1 cellular context compared by ENCODE assay signal in the genomic region with DNA sequence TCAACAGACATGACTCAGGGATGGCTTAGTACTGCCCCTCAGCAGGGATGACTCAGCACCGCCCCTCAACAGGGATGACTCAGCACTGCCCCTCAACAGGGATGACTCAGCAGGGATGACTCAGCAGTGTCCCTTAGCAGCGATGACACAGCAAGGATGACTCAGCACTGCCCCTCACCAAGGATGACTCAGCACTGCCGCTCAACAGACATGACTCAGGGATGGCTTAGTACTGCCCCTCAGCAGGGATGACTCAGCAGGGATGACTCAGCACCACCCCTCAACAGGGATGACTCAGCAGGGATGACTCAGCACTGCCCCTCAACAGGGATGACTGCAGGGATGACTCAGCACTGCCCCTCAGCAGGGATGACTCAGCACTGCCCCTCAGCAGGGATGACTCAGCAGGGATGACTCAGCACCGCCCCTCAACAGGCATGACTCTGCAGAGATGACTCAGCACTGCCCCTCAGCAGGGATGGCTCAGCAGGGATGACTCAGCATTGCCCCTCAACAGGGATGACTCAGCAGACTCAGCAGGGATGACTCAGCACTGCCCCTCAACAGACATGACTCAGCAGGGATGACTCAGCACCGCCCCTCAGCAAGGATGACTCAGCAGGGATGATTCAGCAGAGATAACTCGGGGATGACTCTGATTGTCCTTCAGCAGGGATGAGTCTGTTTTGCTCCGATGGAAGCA.
TF ChIP-seq lines count a peak whose summit lies in the region.
"Not testable (repeated sequence)": the region's sequence is repeated elsewhere in the genome, so short reads cannot be mapped to it uniquely, and the experiment has no call there.

No MANE protein-coding gene starts in this region.

TF ChIP-seq in HepG2, 621 proteins besides CTCF, POLR2A, EP300 and RAD21 (continued from another document and continues in another):
- TF ChIP-seq ZBTB4 (CRISPR knock-in tag; IDR thresholded peaks at IDR 0.05; ENCODE audit: borderline replicate concordance) = 0 out of 2 replicates have a peak, but pooled peaks have one; percentile 51
- 0 out of 2 replicates have a peak, but pooled peaks have one; percentile 26 for TF ChIP-seq MAX (IDR thresholded peaks at IDR 0.05)
- 0 out of 4 replicates have a peak, but pooled peaks of 1 of the 2 experiments have one; percentile 25 for TF ChIP-seq NR2F1 (CRISPR knock-in tag; IDR thresholded peaks at IDR 0.05)
- 0 out of 2 replicates have a peak, but pooled peaks have one; percentile 44 for TF ChIP-seq ATRX (CRISPR knock-in tag; IDR thresholded peaks at IDR 0.05; ENCODE audit: borderline replicate concordance)
- TF ChIP-seq KLF16 (CRISPR knock-in tag; IDR thresholded peaks at IDR 0.05) = peak; percentile 6 to 83; a peak in 1 of 4 replicates
- 0 out of 2 replicates have a peak, but pooled peaks have one; percentile 6 for TF ChIP-seq ZNF431 (CRISPR knock-in tag; IDR thresholded peaks at IDR 0.05; ENCODE audit: borderline replicate concordance, low read depth)
- peak; percentile 95 for TF ChIP-seq SSRP1 (CRISPR knock-in tag; IDR thresholded peaks at IDR 0.05)
- TF ChIP-seq ZC3H13 (CRISPR knock-in tag; IDR thresholded peaks at IDR 0.05) = peak; percentile 58; the same call in 1 of the 2 replicates
- TF ChIP-seq MAZ (IDR thresholded peaks at IDR 0.05; ENCODE audit: borderline replicate concordance, low read depth, low read length); NONO (CRISPR knock-in tag; conservative IDR thresholded peaks at IDR 0.05); SOX13 (IDR thresholded peaks at IDR 0.05): not testable (repeated sequence)
- peak; percentile 62; the same call in 1 of the 2 replicates for TF ChIP-seq MAZ (CRISPR knock-in tag; IDR thresholded peaks at IDR 0.05; ENCODE audit: low read depth)
- peak; percentile 76; the same call in 1 of the 2 replicates for TF ChIP-seq ZNF788 (CRISPR knock-in tag; IDR thresholded peaks at IDR 0.05; ENCODE audit: borderline replicate concordance)
- peak; percentile 8 for TF ChIP-seq TEAD3 (CRISPR knock-in tag; optimal IDR thresholded peaks at IDR 0.05; ENCODE audit: borderline replicate concordance)
- TF ChIP-seq FOXA3 (CRISPR knock-in tag; IDR thresholded peaks at IDR 0.05) = 0 out of 2 replicates have a peak, but pooled peaks have one; percentile 11
- peak; percentile 60; the same call in 1 of the 2 replicates for TF ChIP-seq TGIF2 (CRISPR knock-in tag; IDR thresholded peaks at IDR 0.05)
- TF ChIP-seq CBX1 (IDR thresholded peaks at IDR 0.05; ENCODE audit: low read depth) = peak; percentile 75
- TF ChIP-seq HNF1B (CRISPR knock-in tag; IDR thresholded peaks at IDR 0.05) = peak; percentile 61; the same call in 1 of the 2 replicates
- peak; percentile 18; the same call in 1 of the 2 replicates for TF ChIP-seq ZNF3 (CRISPR knock-in tag; IDR thresholded peaks at IDR 0.05)
- TF ChIP-seq POGZ (CRISPR knock-in tag; IDR thresholded peaks at IDR 0.05) = 0 out of 2 replicates have a peak, but pooled peaks have one; percentile 39
- TF ChIP-seq ZNF589 (CRISPR knock-in tag; conservative IDR thresholded peaks at IDR 0.05) = 0 out of 2 replicates have a peak, but pooled peaks have one; percentile 48
- TF ChIP-seq RFX5 (IDR thresholded peaks at IDR 0.05; ENCODE audit: low read depth, low read length) = peak; percentile 66; the same call in 1 of the 2 replicates
- peak; percentile 99 for TF ChIP-seq NBN (conservative IDR thresholded peaks at IDR 0.05)
- peak; percentile 23 for TF ChIP-seq ARID4A (CRISPR knock-in tag; IDR thresholded peaks at IDR 0.05; ENCODE audit: borderline replicate concordance)
- TF ChIP-seq NONO (IDR thresholded peaks at IDR 0.05) = 0 out of 2 replicates have a peak, but pooled peaks have one; percentile 42
- 0 out of 2 replicates have a peak, but pooled peaks have one; percentile 13 for TF ChIP-seq ZNF776 (CRISPR knock-in tag; IDR thresholded peaks at IDR 0.05)
- TF ChIP-seq, protein P1, sequence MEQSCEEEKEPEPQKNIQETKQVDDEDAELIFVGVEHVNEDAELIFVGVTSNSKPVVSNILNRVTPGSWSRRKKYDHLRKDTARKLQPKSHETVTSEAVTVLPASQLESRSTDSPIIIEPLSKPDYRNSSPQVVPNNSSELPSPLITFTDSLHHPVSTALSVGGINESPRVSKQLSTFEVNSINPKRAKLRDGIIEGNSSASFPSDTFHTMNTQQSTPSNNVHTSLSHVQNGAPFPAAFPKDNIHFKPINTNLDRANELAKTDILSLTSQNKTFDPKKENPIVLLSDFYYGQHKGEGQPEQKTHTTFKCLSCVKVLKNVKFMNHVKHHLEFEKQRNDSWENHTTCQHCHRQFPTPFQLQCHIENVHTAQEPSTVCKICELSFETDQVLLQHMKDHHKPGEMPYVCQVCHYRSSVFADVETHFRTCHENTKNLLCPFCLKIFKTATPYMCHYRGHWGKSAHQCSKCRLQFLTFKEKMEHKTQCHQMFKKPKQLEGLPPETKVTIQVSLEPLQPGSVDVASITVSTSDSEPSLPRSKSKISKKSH (CRISPR knock-in tag; IDR thresholded peaks at IDR 0.05; ENCODE audit: borderline replicate concordance) = peak; percentile 73
- TF ChIP-seq GABPB1 (CRISPR knock-in tag; IDR thresholded peaks at IDR 0.05) = 0 out of 2 replicates have a peak, but pooled peaks have one; percentile 12
- TF ChIP-seq JUNB (CRISPR knock-in tag; IDR thresholded peaks at IDR 0.05; ENCODE audit: borderline replicate concordance) = peak; percentile 82
- TF ChIP-seq ZBTB7A (CRISPR knock-in tag; IDR thresholded peaks at IDR 0.05) = peak; percentile 66
- peak; percentile 92 for TF ChIP-seq JUND (CRISPR knock-in tag; IDR thresholded peaks at IDR 0.05)
- TF ChIP-seq NRL (CRISPR knock-in tag; IDR thresholded peaks at IDR 0.05; ENCODE audit: borderline replicate concordance) = peak; percentile 72; the same call in 1 of the 2 replicates
- TF ChIP-seq PHF21A (CRISPR knock-in tag; IDR thresholded peaks at IDR 0.05) = 0 out of 2 replicates have a peak, but pooled peaks have one; percentile 30
- TF ChIP-seq NFE2L2 (IDR thresholded peaks at IDR 0.05; ENCODE audit: low read length) = peak; percentile 98
- TF ChIP-seq SOX13 (CRISPR knock-in tag; conservative IDR thresholded peaks at IDR 0.05 in 1 of 2, IDR thresholded peaks at IDR 0.05 in 1 of 2) = peak in 1 of 2 experiments; percentile 69; a peak in 1 of 4 replicates
- peak; percentile 67; the same call in 1 of the 2 replicates for TF ChIP-seq DNMT3B (CRISPR knock-in tag; conservative IDR thresholded peaks at IDR 0.05)
- TF ChIP-seq TBX2 (CRISPR knock-in tag; IDR thresholded peaks at IDR 0.05; ENCODE audit: borderline replicate concordance) = peak; percentile 48; the same call in 1 of the 2 replicates
- peak; percentile 47; the same call in 1 of the 2 replicates for TF ChIP-seq ZBTB33 (CRISPR knock-in tag; IDR thresholded peaks at IDR 0.05)
- TF ChIP-seq ZBTB39 (CRISPR knock-in tag; IDR thresholded peaks at IDR 0.05) = 0 out of 2 replicates have a peak, but pooled peaks have one; percentile 20
- TF ChIP-seq ZNF350 (CRISPR knock-in tag; IDR thresholded peaks at IDR 0.05; ENCODE audit: borderline replicate concordance, low read depth) = peak; percentile 55; the same call in 1 of the 2 replicates
- TF ChIP-seq ZNF550 (CRISPR knock-in tag; IDR thresholded peaks at IDR 0.05; ENCODE audit: borderline replicate concordance) = 0 out of 2 replicates have a peak, but pooled peaks have one; percentile 55
- TF ChIP-seq MAFK (conservative IDR thresholded peaks at IDR 0.05 in 1 of 2, IDR thresholded peaks at IDR 0.05 in 1 of 2; ENCODE audit: low read length in 2 of 2) = peak; percentile 95 to 99
- TF ChIP-seq NFE2L1 (CRISPR knock-in tag; IDR thresholded peaks at IDR 0.05; ENCODE audit: borderline replicate concordance) = peak; percentile 99
- peak; percentile 63 for TF ChIP-seq TBL1XR1 (IDR thresholded peaks at IDR 0.05; ENCODE audit: borderline replicate concordance, low read length, partially characterized antibody)
- peak; percentile 85 for TF ChIP-seq NFE2 (CRISPR knock-in tag; IDR thresholded peaks at IDR 0.05)
- TF ChIP-seq SKI (IDR thresholded peaks at IDR 0.05; ENCODE audit: partially characterized antibody) = peak; percentile 37
